Comparison of ENCODE assay signal across 8 cellular contexts in genomic region chr12:26831959-26832816, GRCh38. TPM values are rescaled to one million over a fixed set of nuclear protein-coding genes. Genes with fewer than 3 reads are reported as not detected.
DNase-seq lines count a peak whose midpoint lies in the region; ATAC-seq, FAIRE-seq and TF ChIP-seq lines count a peak whose summit lies in the region.

No MANE protein-coding gene starts in this region.

- peak overlapping the region; percentile 96 for H3K4me2 ChIP-seq in DOHH2 (ENCODE audit: low read length)

- no peaks in the 10 kb centered on the region for H3K9me3 ChIP-seq in DOHH2 (ENCODE audit: control insufficient read depth, insufficient read depth, low read length)
- no peaks in the 10 kb centered on the region for H3K9me3 ChIP-seq in HUES64 (ENCODE audit: insufficient read depth, low read depth, low read length)
- no peaks in the 10 kb centered on the region for H3K9me3 ChIP-seq in SJSA1 (replicated peaks)
- H3K9me3 ChIP-seq in pancreas, result no peaks in the 10 kb centered on the region
- H3K9me3 ChIP-seq in tibial artery, result no peaks in the 10 kb centered on the region

- H3K36me3 ChIP-seq in DOHH2 (ENCODE audit: control insufficient read depth, low read length), result peaks cover 12% of the 10 kb centered on the region
- no peaks in the 10 kb centered on the region for H3K36me3 ChIP-seq in HUES64 (ENCODE audit: insufficient read depth, low read length)
- peaks cover 8% of the 10 kb centered on the region for H3K36me3 ChIP-seq in SJSA1
- H3K36me3 ChIP-seq in pancreas, result no peaks in the 10 kb centered on the region
- H3K36me3 ChIP-seq in tibial artery, result no peaks in the 10 kb centered on the region

- H3K4me3 ChIP-seq in DOHH2 (ENCODE audit: low read length) (peak overlapping the region; percentile 97), HUES64 (ENCODE audit: low read length) (peak overlapping the region; percentile 94), SJSA1 (peak overlapping the region; percentile 75), pancreas (peak overlapping the region; percentile 46 to 92 (median 88)), tibial artery (peak overlapping the region; percentile 68 to 93)

- peaks cover 7% of the 10 kb centered on the region for H3K9me3 Mint-ChIP-seq in glutamatergic neuron (ENCODE audit: unreplicated experiment)

- H3K27me3 Mint-ChIP-seq in glutamatergic neuron (ENCODE audit: unreplicated experiment), result peaks cover 10% of the 10 kb centered on the region

- FAIRE-seq in pancreas (lab: Jason Lieb, UNC), result no peak

- ATAC-seq in GM21447 (IDR thresholded peaks at IDR 0.05; ENCODE audit: unreplicated experiment) (peak; percentile 51), pancreas (peak; percentile 46 to 63 (median 54))

- peak overlapping the region; percentile 87 for H3K27ac ChIP-seq in DOHH2 (ENCODE audit: low read depth, low read length)
- H3K27ac ChIP-seq in HUES64 (ENCODE audit: low read depth, low read length), result peak overlapping the region; percentile 4; the same call in 1 of the 2 replicates
- peak overlapping the region; percentile 71 for H3K27ac ChIP-seq in SJSA1
- peak overlapping the region; percentile 86 to 97 (median 94) for H3K27ac ChIP-seq in pancreas
- H3K27ac ChIP-seq in tibial artery, result peak overlapping the region; percentile 94 to 97

- peaks cover 27% of the 10 kb centered on the region for H3K4me1 Mint-ChIP-seq in glutamatergic neuron (ENCODE audit: low read depth, unreplicated experiment)

- intact Hi-C loops in pancreas (cut with DNase I), result no loop called here
- intact Hi-C loops in tibial artery (cut with DNase I; ENCODE audit: low total_unique reads), result loop anchor here (10.0 kb wide), 1 partner anchor 183 kb away; the partner anchor contains the start of gene TM7SF3

- H3K36me3 Mint-ChIP-seq in glutamatergic neuron (ENCODE audit: unreplicated experiment), result no peaks in the 10 kb centered on the region

- peaks cover 6% of the 10 kb centered on the region; the same call in 1 of the 2 replicates for H3F3A ChIP-seq in DOHH2 (ENCODE audit: control insufficient read depth, insufficient read depth)

- peak overlapping the region; percentile 62 for H3K27ac Mint-ChIP-seq in glutamatergic neuron (ENCODE audit: unreplicated experiment)

- H3K4me1 ChIP-seq in DOHH2 (ENCODE audit: control insufficient read depth, low read length) (peaks cover 53% of the 10 kb centered on the region), HUES64 (ENCODE audit: insufficient read depth, low read length) (no peaks in the 10 kb centered on the region), SJSA1 (replicated peaks) (peaks cover 18% of the 10 kb centered on the region), pancreas (peaks cover 6 to 15% (median 15%) of the 10 kb centered on the region in 3 donors), tibial artery (peaks cover 0 to 16% (median 12%) of the 10 kb centered on the region in 4 donors)

- DNase-seq in SJSA1 (ENCODE audit: low read depth in 1 of 2, low spot score in 2 of 2) (peak; percentile 63 to 82), glutamatergic neuron (peak; percentile 65), pancreas (peak; percentile 43 to 82 (median 68)), tibial artery (peak; percentile 53 to 82)
- peak; percentile 62 for DNase-seq in activated naive CD4-positive, alpha-beta T cell treated with anti-CD3 and anti-CD28 coated beads, Interleukin-2, amount 50 U/mL, for 16 hours

- H3K27me3 ChIP-seq in DOHH2 (ENCODE audit: control insufficient read depth, low read length) (no peaks in the 10 kb centered on the region), HUES64 (ENCODE audit: insufficient read depth, low read length) (peaks cover 32% of the 10 kb centered on the region), SJSA1 (replicated peaks) (no peaks in the 10 kb centered on the region), pancreas (no peaks in the 10 kb centered on the region), tibial artery (no peaks in the 10 kb centered on the region)

- TF ChIP-seq CTCF in DOHH2 (IDR thresholded peaks at IDR 0.05; ENCODE audit: low read depth, low read length, poor library complexity, severe bottlenecking), result peak; percentile 20
- no peak for TF ChIP-seq CTCF in glutamatergic neuron (IDR thresholded peaks at IDR 0.05; ENCODE audit: partially characterized antibody, unreplicated experiment)
- TF ChIP-seq CTCF in pancreas (IDR thresholded peaks at IDR 0.05), result no peak
- peak in 1 of 2 experiments; percentile 12 for TF ChIP-seq CTCF in tibial artery (IDR thresholded peaks at IDR 0.05)

- peak overlapping the region; percentile 98 for H3K4me3 Mint-ChIP-seq in glutamatergic neuron (ENCODE audit: unreplicated experiment)

- H4K20me1 ChIP-seq in DOHH2 (ENCODE audit: control insufficient read depth, insufficient read depth, low read depth, low read length), result peaks cover 12% of the 10 kb centered on the region

- 1% methylated on average over 52 of the region's 54 CpGs for WGBS in HUES64
- 0 to 1% methylated on average over 53 to 54 of the region's 54 CpGs for WGBS in pancreas, 2 donors

- peaks cover 48% of the 10 kb centered on the region for H3K79me2 ChIP-seq in DOHH2 (ENCODE audit: control insufficient read depth, low read length)

- H3K9ac ChIP-seq in HUES64 (ENCODE audit: low read depth, low read length), result peak overlapping the region; percentile 75

- no peaks in the 10 kb centered on the region for H3K9me2 ChIP-seq in DOHH2 (replicated peaks; ENCODE audit: control insufficient read depth, low read length)

RNA-seq across cellular contexts. Expression of gene ITPR2, which starts 0.8 kb away (rescaled TPM):
- 7.7 TPM for polyA plus RNA-seq in HUES64 (2013, experiment 1 of 2)
- 9.5 TPM for polyA plus RNA-seq in HUES64 (2013, experiment 2 of 2)
- 82.3 and 85.0 TPM in 2 replicates for total RNA-seq in SJSA1 (2014; rRNA removed; shearing (Covaris generic))
- total RNA-seq in glutamatergic neuron (ENCODE audit: unreplicated experiment) (77.9 TPM), pancreas (10 to 100 TPM; 19.9 to 51.8 (median 29.3) TPM)
- polyA plus RNA-seq in pancreas, result 1 to 10 TPM; 3.3 TPM

Comparison
In these comparisons a context has a peak if more than half of its experiments do, and no peak if none do; other contexts are left out.
1. Peak in every context shown above with its lines: DNase-seq, ATAC-seq, H3K4me3 ChIP-seq and H3K27ac ChIP-seq.
2. H3K27ac ChIP-seq: peak in every context shown above with its lines; median percentile 96 in tibial artery; 94 in pancreas; 87 in DOHH2; 71 in SJSA1; 4 in HUES64.